Comparison of ENCODE assay signal across 7 cellular contexts in the genomic region with DNA sequence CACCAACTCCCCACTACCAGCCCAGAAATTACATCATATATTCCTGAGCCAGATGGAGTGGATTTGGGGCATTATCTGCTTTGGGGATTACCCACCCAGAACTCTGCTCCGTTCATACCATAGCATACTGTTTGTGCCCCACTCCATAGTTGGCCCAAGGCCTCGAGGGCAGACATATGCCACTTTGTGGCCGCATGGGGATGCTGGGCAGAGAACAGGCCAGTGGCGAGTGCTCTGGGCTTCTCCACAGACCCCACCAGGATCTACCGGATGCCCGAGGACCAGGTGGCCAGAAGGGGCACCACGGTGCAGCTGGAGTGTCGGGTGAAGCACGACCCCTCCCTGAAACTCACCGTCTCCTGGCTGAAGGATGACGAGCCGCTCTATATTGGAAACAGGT.
"Had no signal": no experiment of that assay in that cellular context is flagged by ENCODE, and none has a peak within 500 bp of the region (broad histone marks: within the 10 kb centered on the region; RNA-seq: fewer than 3 reads in every experiment).

No MANE protein-coding gene starts in this region.

- FAIRE-seq: astrocyte, bronchial epithelial cell, frontal cortex had no signal

- H3K27ac ChIP-seq: brain microvascular endothelial cell, coronary artery, VCaP had no signal

- H3K4me3 ChIP-seq: coronary artery, dorsolateral prefrontal cortex had no signal

- H3K27me3 ChIP-seq: brain microvascular endothelial cell, dorsolateral prefrontal cortex had no signal

- H3K36me3 ChIP-seq: brain microvascular endothelial cell had no signal
